Comparison of ENCODE assay signal across 18 cellular contexts in genomic region chr5:39657943-39658342, GRCh38.
A peak's percentile ranks its signal among the peaks of the same experiment; 100 is the strongest.
DNase-seq lines count a peak whose midpoint lies in the region; ATAC-seq, FAIRE-seq and TF ChIP-seq lines count a peak whose summit lies in the region.
"Had no signal": no experiment of that assay in that cellular context is flagged by ENCODE, and none has a peak within 500 bp of the region (broad histone marks: within the 10 kb centered on the region; RNA-seq: fewer than 3 reads in every experiment).

No MANE protein-coding gene starts in this region.

- TF ChIP-seq CTCF in OCI-LY3 (IDR thresholded peaks at IDR 0.05; ENCODE audit: low read depth, low read length) (no peak), fibroblast of mammary gland (conservative IDR thresholded peaks at IDR 0.05; ENCODE audit: control insufficient read depth, insufficient read depth, low read depth, low read length) (no peak), coronary artery (IDR thresholded peaks at IDR 0.05) (no peak)

- 0 out of 2 replicates have a peak, but pooled peaks cover 8% of the 10 kb centered on the region for H3K9me3 ChIP-seq in OCI-LY3 (ENCODE audit: insufficient read depth, low read length)
- H3K9me3 ChIP-seq: transverse colon had no signal

- H3K79me2 ChIP-seq in OCI-LY3 (ENCODE audit: low read length): no peaks in the 10 kb centered on the region

- peaks cover 22% of the 10 kb centered on the region for H3K36me3 ChIP-seq in OCI-LY3 (replicated peaks; ENCODE audit: low read depth, low read length)
- H3K36me3 ChIP-seq: left ventricle myocardium inferior, transverse colon had no signal

- H3K27ac ChIP-seq in OCI-LY3 (ENCODE audit: low read length) (peak overlapping the region; percentile 91), coronary artery (no peak overlapping the region)
- H3K27ac ChIP-seq: left ventricle myocardium inferior, transverse colon had no signal

- FAIRE-seq in GM18507 (lab: Jason Lieb, UNC) (peak; percentile 35), urothelium cell line (lab: Jason Lieb, UNC) (no peak)
- FAIRE-seq: endothelial cell of umbilical vein had no signal

- no peaks in the 10 kb centered on the region for H4K20me1 ChIP-seq in OCI-LY3 (ENCODE audit: insufficient read depth, low read length)

- peaks cover 53% of the 10 kb centered on the region for H3K4me1 ChIP-seq in OCI-LY3 (ENCODE audit: low read length)
- H3K4me1 ChIP-seq: left ventricle myocardium inferior, transverse colon had no signal

- H3K4me3 ChIP-seq in OCI-LY3 (ENCODE audit: low read length) (peak overlapping the region; percentile 65), fibroblast of mammary gland (ENCODE audit: control insufficient read depth, low read depth, low read length) (no peak overlapping the region), coronary artery (no peak overlapping the region)
- H3K4me3 ChIP-seq: left ventricle myocardium inferior, smooth muscle cell, transverse colon had no signal

- H3K9ac ChIP-seq in OCI-LY3 (ENCODE audit: low read length): peak overlapping the region; percentile 70

- no peak for DNase-seq in GM18507 (ENCODE audit: extremely low spot score, insufficient read length, low read depth)
- peak; percentile 13 for DNase-seq in fibroblast of mammary gland (ENCODE audit: low read depth)
- DNase-seq in urothelium cell line (ENCODE audit: low spot score): no peak
- no peak for DNase-seq in NCI-H1105 treated with DMSO at 0.1 percent for 48 hours (lab: John Stamatoyannopoulos, UW)
- DNase-seq in coronary artery (ENCODE audit: low spot score): no peak
- DNase-seq in activated CD8-positive, alpha-beta memory T cell treated with anti-CD3 and anti-CD28 coated beads, Interleukin-2, amount 50 U/mL, for 48 hours: no peak
- DNase-seq: activated T-cell treated with anti-CD3 and anti-CD28 coated beads, Interleukin-2, amount 50 U/mL, for 1 hour; amygdala; foreskin melanocyte; left ventricle myocardium inferior; NCI-H1417 treated with DMSO at 0.1 percent for 48 hours; NCI-H2227 treated with DMSO at 0.1 percent for 48 hours; SIG-M5; transverse colon had no signal

- H3K27me3 ChIP-seq in OCI-LY3 (ENCODE audit: low read depth, low read length): no peaks in the 10 kb centered on the region
- H3K27me3 ChIP-seq: transverse colon had no signal

- no peak overlapping the region for H2AFZ ChIP-seq in OCI-LY3 (ENCODE audit: low read depth, low read length)

- peak; percentile 79 for ATAC-seq in GM21423 (IDR thresholded peaks at IDR 0.05; ENCODE audit: unreplicated experiment)

- peak overlapping the region; percentile 78 for H3K4me2 ChIP-seq in OCI-LY3 (ENCODE audit: low read length)
- H3K4me2 ChIP-seq: smooth muscle cell had no signal
